In genomic region chr11:68950268-68950667, GRCh38 we compare ENCODE assay signal across 8 cellular contexts. TPM values are rescaled to one million over a fixed set of nuclear protein-coding genes. Genes with fewer than 3 reads are reported as not detected.
A peak's percentile ranks its signal among the peaks of the same experiment; 100 is the strongest.
DNase-seq lines count a peak whose midpoint lies in the region; ATAC-seq, FAIRE-seq and TF ChIP-seq lines count a peak whose summit lies in the region.

No MANE protein-coding gene starts in this region.

- H3K27ac ChIP-seq in small intestine (ENCODE audit: low read depth in 1 of 2, low read length in 1 of 2): no peak overlapping the region

- peak; percentile 21 for TF ChIP-seq CTCF in AG09319 (IDR thresholded peaks at IDR 0.05; ENCODE audit: low read depth, low read length)
- TF ChIP-seq CTCF in GM13977 (IDR thresholded peaks at IDR 0.05; ENCODE audit: extremely low read depth, insufficient read depth, missing control alignments): peak; percentile 16

- 68 to 81% (median 79%) methylated on average over 5 of the region's 5 CpGs for WGBS in small intestine, 3 donors

- H3K27me3 ChIP-seq in small intestine (ENCODE audit: control insufficient read depth in 2 of 2, insufficient read depth in 2 of 2, low read length in 2 of 2): no peaks in the 10 kb centered on the region

- FAIRE-seq in small intestine (lab: Jason Lieb, UNC): no peak

- DNase-seq in AG09319 (ENCODE audit: extremely low read depth, low read depth): no peak
- DNase-seq in GM13977 (ENCODE audit: low spot score): no peak
- DNase-seq in SK-N-DZ (ENCODE audit: low spot score): peak; percentile 56
- peak; percentile 13 for DNase-seq in glomerular visceral epithelial cell (ENCODE audit: extremely low spot score)
- no peak for DNase-seq in small intestine
- DNase-seq in GOT3 (lab: John Stamatoyannopoulos, UW): no peak
- DNase-seq in mesenteric fat pad (ENCODE audit: low spot score): no peak

- H3K4me3 ChIP-seq in small intestine (ENCODE audit: low read depth in 1 of 2, low read length in 2 of 2): no peak overlapping the region

- H3K4me1 ChIP-seq in small intestine (ENCODE audit: control insufficient read depth in 2 of 2, insufficient read depth in 1 of 2, low read depth in 1 of 2, low read length in 1 of 2): no peaks in the 10 kb centered on the region

- no peaks in the 10 kb centered on the region for H3K9me3 ChIP-seq in small intestine (ENCODE audit: control insufficient read depth, low read depth)

- no peaks in the 10 kb centered on the region for H3K36me3 ChIP-seq in small intestine (ENCODE audit: control insufficient read depth in 2 of 2, insufficient read depth in 2 of 2, low read length in 2 of 2)

- no peak for ATAC-seq in GM21576 (IDR thresholded peaks at IDR 0.05; ENCODE audit: unreplicated experiment)

- in situ Hi-C loops in GM13977 (cut with MboI; ENCODE audit: low pct_unique_long_range_greater_than_20kb, low sequenced_read_pairs, unreplicated experiment): no loop called here

RNA-seq across cellular contexts. Expression of gene MRGPRD, which starts 30.5 kb away (rescaled TPM):
- polyA plus RNA-seq in SK-N-DZ (2014; cell fraction: cytosol; rRNA removed): not detected in 2 replicates
- not detected in 2 replicates for polyA plus RNA-seq in SK-N-DZ (2014; cell fraction: nucleus; rRNA removed)
- under 1 TPM in 1 of 3 donors, not detected in 2; 0.06 TPM for polyA plus RNA-seq in small intestine
- not detected for total RNA-seq in mesenteric fat pad

RNA-seq across cellular contexts. Expression of gene IGHMBP2, which starts 46.6 kb away (rescaled TPM):
- polyA plus RNA-seq in SK-N-DZ (2014; cell fraction: cytosol; rRNA removed): 13.0 TPM in 2 replicates
- 44.3 and 47.7 TPM in 2 replicates for polyA plus RNA-seq in SK-N-DZ (2014; cell fraction: nucleus; rRNA removed)
- polyA plus RNA-seq in small intestine: 10 to 100 TPM; 10.3 to 40.7 (median 22.7) TPM
- 16.7 TPM for total RNA-seq in mesenteric fat pad

RNA-seq across cellular contexts. Expression of gene MRPL21, which starts 46.6 kb away (rescaled TPM):
- 223 and 250 TPM in 2 replicates for polyA plus RNA-seq in SK-N-DZ (2014; cell fraction: cytosol; rRNA removed)
- 149 and 190 TPM in 2 replicates for polyA plus RNA-seq in SK-N-DZ (2014; cell fraction: nucleus; rRNA removed)
- 100 to 1,000 TPM in 2 of 3 donors, 10 to 100 TPM in 1; 97.0 to 135 (median 103) TPM for polyA plus RNA-seq in small intestine
- 41.9 TPM for total RNA-seq in mesenteric fat pad

Comparison
In these comparisons a context has a peak if more than half of its experiments do, and no peak if none do; other contexts are left out.
1. DNase-seq: peak in SK-N-DZ (single experiment) and glomerular visceral epithelial cell (single experiment); none in AG09319 (single experiment), GM13977 (single experiment), small intestine (single experiment), GOT3 (single experiment) and mesenteric fat pad (single experiment).